In the genomic region with DNA sequence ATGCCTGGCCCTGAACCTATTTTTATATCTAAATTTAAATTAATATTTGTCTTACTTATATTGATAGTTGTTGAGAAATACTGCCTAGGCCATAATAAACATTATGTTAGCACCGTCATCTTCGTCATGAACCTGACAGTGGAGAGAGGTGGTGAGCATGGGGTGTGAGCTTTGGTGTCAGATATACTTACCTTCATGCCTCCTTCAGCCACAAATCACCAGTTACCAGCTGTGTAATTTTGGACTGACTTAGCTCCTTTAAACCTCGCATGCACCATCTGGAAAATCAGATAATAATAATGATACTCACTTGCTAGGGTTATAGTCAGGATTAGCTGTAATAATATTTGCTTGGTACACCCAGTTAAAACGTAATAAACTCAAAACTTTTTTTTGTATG, we compare ENCODE assay signal across 1 cellular context.
TF ChIP-seq lines count a peak whose summit lies in the region.

No MANE protein-coding gene starts in this region.

TF ChIP-seq in WTC11, 78 proteins besides CTCF, POLR2A, EP300 and RAD21 (continued from another document):
- TF ChIP-seq, protein P1, sequence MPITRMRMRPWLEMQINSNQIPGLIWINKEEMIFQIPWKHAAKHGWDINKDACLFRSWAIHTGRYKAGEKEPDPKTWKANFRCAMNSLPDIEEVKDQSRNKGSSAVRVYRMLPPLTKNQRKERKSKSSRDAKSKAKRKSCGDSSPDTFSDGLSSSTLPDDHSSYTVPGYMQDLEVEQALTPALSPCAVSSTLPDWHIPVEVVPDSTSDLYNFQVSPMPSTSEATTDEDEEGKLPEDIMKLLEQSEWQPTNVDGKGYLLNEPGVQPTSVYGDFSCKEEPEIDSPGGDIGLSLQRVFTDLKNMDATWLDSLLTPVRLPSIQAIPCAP (CRISPR knock-in tag; IDR thresholded peaks at IDR 0.05) = no peak
- TF ChIP-seq JAZF1 (CRISPR knock-in tag; IDR thresholded peaks at IDR 0.05) (no peak), GTF2I (CRISPR knock-in tag; conservative IDR thresholded peaks at IDR 0.05) (no peak), NR2C2 (CRISPR knock-in tag; IDR thresholded peaks at IDR 0.05) (no peak)
- TF ChIP-seq, protein P2, sequence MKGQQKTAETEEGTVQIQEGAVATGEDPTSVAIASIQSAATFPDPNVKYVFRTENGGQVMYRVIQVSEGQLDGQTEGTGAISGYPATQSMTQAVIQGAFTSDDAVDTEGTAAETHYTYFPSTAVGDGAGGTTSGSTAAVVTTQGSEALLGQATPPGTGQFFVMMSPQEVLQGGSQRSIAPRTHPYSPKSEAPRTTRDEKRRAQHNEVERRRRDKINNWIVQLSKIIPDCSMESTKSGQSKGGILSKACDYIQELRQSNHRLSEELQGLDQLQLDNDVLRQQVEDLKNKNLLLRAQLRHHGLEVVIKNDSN (CRISPR knock-in tag; IDR thresholded peaks at IDR 0.05) = no peak
- TF ChIP-seq, protein P3, sequence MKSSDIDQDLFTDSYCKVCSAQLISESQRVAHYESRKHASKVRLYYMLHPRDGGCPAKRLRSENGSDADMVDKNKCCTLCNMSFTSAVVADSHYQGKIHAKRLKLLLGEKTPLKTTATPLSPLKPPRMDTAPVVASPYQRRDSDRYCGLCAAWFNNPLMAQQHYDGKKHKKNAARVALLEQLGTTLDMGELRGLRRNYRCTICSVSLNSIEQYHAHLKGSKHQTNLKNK (CRISPR knock-in tag; IDR thresholded peaks at IDR 0.05) = no peak
- TF ChIP-seq, protein P4, sequence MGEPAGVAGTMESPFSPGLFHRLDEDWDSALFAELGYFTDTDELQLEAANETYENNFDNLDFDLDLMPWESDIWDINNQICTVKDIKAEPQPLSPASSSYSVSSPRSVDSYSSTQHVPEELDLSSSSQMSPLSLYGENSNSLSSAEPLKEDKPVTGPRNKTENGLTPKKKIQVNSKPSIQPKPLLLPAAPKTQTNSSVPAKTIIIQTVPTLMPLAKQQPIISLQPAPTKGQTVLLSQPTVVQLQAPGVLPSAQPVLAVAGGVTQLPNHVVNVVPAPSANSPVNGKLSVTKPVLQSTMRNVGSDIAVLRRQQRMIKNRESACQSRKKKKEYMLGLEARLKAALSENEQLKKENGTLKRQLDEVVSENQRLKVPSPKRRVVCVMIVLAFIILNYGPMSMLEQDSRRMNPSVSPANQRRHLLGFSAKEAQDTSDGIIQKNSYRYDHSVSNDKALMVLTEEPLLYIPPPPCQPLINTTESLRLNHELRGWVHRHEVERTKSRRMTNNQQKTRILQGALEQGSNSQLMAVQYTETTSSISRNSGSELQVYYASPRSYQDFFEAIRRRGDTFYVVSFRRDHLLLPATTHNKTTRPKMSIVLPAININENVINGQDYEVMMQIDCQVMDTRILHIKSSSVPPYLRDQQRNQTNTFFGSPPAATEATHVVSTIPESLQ (CRISPR knock-in tag; IDR thresholded peaks at IDR 0.05) = no peak
